1 cellular context compared by ENCODE assay signal in the genomic region with DNA sequence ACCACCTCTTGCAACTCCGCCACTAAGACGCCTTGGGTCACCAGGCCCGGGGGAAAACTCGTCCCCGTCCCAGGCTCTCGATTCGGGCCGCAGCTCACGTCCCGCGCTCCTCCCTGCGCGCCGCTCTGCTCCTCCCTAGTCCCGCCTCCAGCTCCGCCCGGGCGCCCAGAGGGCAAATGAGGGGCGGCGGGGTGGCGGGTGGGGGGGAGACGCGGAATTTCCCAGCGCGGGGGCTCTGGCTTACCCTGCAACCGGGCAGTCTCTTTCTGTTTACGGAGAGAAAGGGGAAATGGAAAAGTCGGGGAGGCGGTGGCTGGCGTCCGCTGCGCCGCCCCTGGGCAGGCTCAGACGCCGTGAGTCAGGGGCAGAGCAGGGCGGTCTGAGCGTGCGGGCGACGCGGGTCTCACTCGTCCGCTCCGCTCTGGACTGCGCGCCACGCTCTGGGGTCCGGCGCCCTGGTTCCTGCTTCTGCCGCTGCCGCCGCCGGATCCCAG.
A peak's percentile ranks its signal among the peaks of the same experiment; 100 is the strongest.
TF ChIP-seq lines count a peak whose summit lies in the region.

A gene (plus strand): TSS at position 406 of the 494 bp plus-strand sequence. CDS start 4,755 bp downstream, outside the sequence.

TF ChIP-seq in HepG2, 621 proteins besides CTCF, POLR2A, EP300 and RAD21 (continued from another document and continues in another):
- TF ChIP-seq BORCS8-MEF2B (CRISPR knock-in tag; IDR thresholded peaks at IDR 0.05) (no peak), ZNF605 (CRISPR knock-in tag; IDR thresholded peaks at IDR 0.05) (peak; percentile 34), KMT2B (CRISPR knock-in tag; IDR thresholded peaks at IDR 0.05) (peak; percentile 36; the same call in 1 of the 2 replicates), ZSCAN20 (CRISPR knock-in tag; IDR thresholded peaks at IDR 0.05; ENCODE audit: borderline replicate concordance) (no peak; the same call in 1 of the 2 replicates), ZNF768 (CRISPR knock-in tag; IDR thresholded peaks at IDR 0.05) (no peak), NFKB2 (CRISPR knock-in tag; IDR thresholded peaks at IDR 0.05; ENCODE audit: borderline replicate concordance) (0 out of 2 replicates have a peak, but pooled peaks have one; percentile 19), POLR2G (IDR thresholded peaks at IDR 0.05; ENCODE audit: low read depth, low read length) (peak; percentile 86), FOXA1 (IDR thresholded peaks at IDR 0.05) (no peak), FOXA1 (CRISPR knock-in tag; IDR thresholded peaks at IDR 0.05) (0 out of 2 replicates have a peak, but pooled peaks have one; percentile 21), ZNF615 (CRISPR knock-in tag; IDR thresholded peaks at IDR 0.05; ENCODE audit: borderline replicate concordance) (no peak), ZNF274 (CRISPR knock-in tag; IDR thresholded peaks at IDR 0.05) (peak; percentile 49; the same call in 1 of the 2 replicates), MED1 (CRISPR knock-in tag; IDR thresholded peaks at IDR 0.05) (peak; percentile 51; the same call in 1 of the 2 replicates), ZKSCAN8 (CRISPR knock-in tag; IDR thresholded peaks at IDR 0.05; ENCODE audit: borderline replicate concordance) (0 out of 2 replicates have a peak, but pooled peaks have one; percentile 27), KDM5B (CRISPR knock-in tag; IDR thresholded peaks at IDR 0.05; ENCODE audit: borderline replicate concordance) (no peak; the same call in none of the 2 replicates), KLF16 (CRISPR knock-in tag; IDR thresholded peaks at IDR 0.05) (peak in 1 of 2 experiments; percentile 24; a peak in 1 of 4 replicates), ZNF430 (CRISPR knock-in tag; IDR thresholded peaks at IDR 0.05) (peak; percentile 86), ZBTB3 (CRISPR knock-in tag; IDR thresholded peaks at IDR 0.05; ENCODE audit: borderline replicate concordance, low read depth) (no peak; the same call in 1 of the 2 replicates), SP5 (CRISPR knock-in tag; IDR thresholded peaks at IDR 0.05; ENCODE audit: borderline replicate concordance, low read depth) (peak; percentile 98), SNAI1 (CRISPR knock-in tag; IDR thresholded peaks at IDR 0.05; ENCODE audit: borderline replicate concordance) (0 out of 2 replicates have a peak, but pooled peaks have one; percentile 74), ZNF546 (CRISPR knock-in tag; conservative IDR thresholded peaks at IDR 0.05) (no peak; the same call in 1 of the 2 replicates), ATF7 (IDR thresholded peaks at IDR 0.05) (no peak), ATF7 (CRISPR knock-in tag; IDR thresholded peaks at IDR 0.05) (no peak), HHEX (CRISPR knock-in tag; IDR thresholded peaks at IDR 0.05) (no peak), LCORL (IDR thresholded peaks at IDR 0.05) (no peak), LCORL (CRISPR knock-in tag; IDR thresholded peaks at IDR 0.05) (peak; percentile 24; the same call in 1 of the 2 replicates), HOXA9 (CRISPR knock-in tag; IDR thresholded peaks at IDR 0.05; ENCODE audit: borderline replicate concordance) (peak; percentile 39; the same call in 1 of the 2 replicates), NR2F6 (IDR thresholded peaks at IDR 0.05) (0 out of 2 replicates have a peak, but pooled peaks have one; percentile 8), NR2F6 (CRISPR knock-in tag; IDR thresholded peaks at IDR 0.05) (peak; percentile 15; the same call in 1 of the 2 replicates), EZH2 (conservative IDR thresholded peaks at IDR 0.05; ENCODE audit: low read depth, low read length) (no peak), DPF2 (CRISPR knock-in tag; IDR thresholded peaks at IDR 0.05; ENCODE audit: borderline replicate concordance, low read depth) (no peak), SIX4 (CRISPR knock-in tag; IDR thresholded peaks at IDR 0.05) (no peak), ZNF816 (CRISPR knock-in tag; IDR thresholded peaks at IDR 0.05; ENCODE audit: borderline replicate concordance) (peak; percentile 83), NFIB (CRISPR knock-in tag; IDR thresholded peaks at IDR 0.05; ENCODE audit: borderline replicate concordance) (no peak)
- TF ChIP-seq, protein P1, sequence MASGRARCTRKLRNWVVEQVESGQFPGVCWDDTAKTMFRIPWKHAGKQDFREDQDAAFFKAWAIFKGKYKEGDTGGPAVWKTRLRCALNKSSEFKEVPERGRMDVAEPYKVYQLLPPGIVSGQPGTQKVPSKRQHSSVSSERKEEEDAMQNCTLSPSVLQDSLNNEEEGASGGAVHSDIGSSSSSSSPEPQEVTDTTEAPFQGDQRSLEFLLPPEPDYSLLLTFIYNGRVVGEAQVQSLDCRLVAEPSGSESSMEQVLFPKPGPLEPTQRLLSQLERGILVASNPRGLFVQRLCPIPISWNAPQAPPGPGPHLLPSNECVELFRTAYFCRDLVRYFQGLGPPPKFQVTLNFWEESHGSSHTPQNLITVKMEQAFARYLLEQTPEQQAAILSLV (CRISPR knock-in tag; IDR thresholded peaks at IDR 0.05; ENCODE audit: borderline replicate concordance) = 0 out of 2 replicates have a peak, but pooled peaks have one; percentile 48
- TF ChIP-seq, protein P2, sequence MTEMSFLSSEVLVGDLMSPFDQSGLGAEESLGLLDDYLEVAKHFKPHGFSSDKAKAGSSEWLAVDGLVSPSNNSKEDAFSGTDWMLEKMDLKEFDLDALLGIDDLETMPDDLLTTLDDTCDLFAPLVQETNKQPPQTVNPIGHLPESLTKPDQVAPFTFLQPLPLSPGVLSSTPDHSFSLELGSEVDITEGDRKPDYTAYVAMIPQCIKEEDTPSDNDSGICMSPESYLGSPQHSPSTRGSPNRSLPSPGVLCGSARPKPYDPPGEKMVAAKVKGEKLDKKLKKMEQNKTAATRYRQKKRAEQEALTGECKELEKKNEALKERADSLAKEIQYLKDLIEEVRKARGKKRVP (CRISPR knock-in tag; IDR thresholded peaks at IDR 0.05) = peak in 1 of 2 experiments; percentile 27; a peak in 1 of 4 replicates
- TF ChIP-seq, protein P3, sequence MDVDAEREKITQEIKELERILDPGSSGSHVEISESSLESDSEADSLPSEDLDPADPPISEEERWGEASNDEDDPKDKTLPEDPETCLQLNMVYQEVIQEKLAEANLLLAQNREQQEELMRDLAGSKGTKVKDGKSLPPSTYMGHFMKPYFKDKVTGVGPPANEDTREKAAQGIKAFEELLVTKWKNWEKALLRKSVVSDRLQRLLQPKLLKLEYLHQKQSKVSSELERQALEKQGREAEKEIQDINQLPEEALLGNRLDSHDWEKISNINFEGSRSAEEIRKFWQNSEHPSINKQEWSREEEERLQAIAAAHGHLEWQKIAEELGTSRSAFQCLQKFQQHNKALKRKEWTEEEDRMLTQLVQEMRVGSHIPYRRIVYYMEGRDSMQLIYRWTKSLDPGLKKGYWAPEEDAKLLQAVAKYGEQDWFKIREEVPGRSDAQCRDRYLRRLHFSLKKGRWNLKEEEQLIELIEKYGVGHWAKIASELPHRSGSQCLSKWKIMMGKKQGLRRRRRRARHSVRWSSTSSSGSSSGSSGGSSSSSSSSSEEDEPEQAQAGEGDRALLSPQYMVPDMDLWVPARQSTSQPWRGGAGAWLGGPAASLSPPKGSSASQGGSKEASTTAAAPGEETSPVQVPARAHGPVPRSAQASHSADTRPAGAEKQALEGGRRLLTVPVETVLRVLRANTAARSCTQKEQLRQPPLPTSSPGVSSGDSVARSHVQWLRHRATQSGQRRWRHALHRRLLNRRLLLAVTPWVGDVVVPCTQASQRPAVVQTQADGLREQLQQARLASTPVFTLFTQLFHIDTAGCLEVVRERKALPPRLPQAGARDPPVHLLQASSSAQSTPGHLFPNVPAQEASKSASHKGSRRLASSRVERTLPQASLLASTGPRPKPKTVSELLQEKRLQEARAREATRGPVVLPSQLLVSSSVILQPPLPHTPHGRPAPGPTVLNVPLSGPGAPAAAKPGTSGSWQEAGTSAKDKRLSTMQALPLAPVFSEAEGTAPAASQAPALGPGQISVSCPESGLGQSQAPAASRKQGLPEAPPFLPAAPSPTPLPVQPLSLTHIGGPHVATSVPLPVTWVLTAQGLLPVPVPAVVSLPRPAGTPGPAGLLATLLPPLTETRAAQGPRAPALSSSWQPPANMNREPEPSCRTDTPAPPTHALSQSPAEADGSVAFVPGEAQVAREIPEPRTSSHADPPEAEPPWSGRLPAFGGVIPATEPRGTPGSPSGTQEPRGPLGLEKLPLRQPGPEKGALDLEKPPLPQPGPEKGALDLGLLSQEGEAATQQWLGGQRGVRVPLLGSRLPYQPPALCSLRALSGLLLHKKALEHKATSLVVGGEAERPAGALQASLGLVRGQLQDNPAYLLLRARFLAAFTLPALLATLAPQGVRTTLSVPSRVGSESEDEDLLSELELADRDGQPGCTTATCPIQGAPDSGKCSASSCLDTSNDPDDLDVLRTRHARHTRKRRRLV (CRISPR knock-in tag; IDR thresholded peaks at IDR 0.05) = no peak
- TF ChIP-seq, protein P4, sequence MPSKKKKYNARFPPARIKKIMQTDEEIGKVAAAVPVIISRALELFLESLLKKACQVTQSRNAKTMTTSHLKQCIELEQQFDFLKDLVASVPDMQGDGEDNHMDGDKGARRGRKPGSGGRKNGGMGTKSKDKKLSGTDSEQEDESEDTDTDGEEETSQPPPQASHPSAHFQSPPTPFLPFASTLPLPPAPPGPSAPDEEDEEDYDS (CRISPR knock-in tag; IDR thresholded peaks at IDR 0.05) = peak; percentile 11; the same call in 1 of the 2 replicates
- TF ChIP-seq, protein P5, sequence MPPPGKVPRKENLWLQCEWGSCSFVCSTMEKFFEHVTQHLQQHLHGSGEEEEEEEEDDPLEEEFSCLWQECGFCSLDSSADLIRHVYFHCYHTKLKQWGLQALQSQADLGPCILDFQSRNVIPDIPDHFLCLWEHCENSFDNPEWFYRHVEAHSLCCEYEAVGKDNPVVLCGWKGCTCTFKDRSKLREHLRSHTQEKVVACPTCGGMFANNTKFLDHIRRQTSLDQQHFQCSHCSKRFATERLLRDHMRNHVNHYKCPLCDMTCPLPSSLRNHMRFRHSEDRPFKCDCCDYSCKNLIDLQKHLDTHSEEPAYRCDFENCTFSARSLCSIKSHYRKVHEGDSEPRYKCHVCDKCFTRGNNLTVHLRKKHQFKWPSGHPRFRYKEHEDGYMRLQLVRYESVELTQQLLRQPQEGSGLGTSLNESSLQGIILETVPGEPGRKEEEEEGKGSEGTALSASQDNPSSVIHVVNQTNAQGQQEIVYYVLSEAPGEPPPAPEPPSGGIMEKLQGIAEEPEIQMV (CRISPR knock-in tag; IDR thresholded peaks at IDR 0.05; ENCODE audit: low read depth) = peak; percentile 86
- TF ChIP-seq, protein P6, sequence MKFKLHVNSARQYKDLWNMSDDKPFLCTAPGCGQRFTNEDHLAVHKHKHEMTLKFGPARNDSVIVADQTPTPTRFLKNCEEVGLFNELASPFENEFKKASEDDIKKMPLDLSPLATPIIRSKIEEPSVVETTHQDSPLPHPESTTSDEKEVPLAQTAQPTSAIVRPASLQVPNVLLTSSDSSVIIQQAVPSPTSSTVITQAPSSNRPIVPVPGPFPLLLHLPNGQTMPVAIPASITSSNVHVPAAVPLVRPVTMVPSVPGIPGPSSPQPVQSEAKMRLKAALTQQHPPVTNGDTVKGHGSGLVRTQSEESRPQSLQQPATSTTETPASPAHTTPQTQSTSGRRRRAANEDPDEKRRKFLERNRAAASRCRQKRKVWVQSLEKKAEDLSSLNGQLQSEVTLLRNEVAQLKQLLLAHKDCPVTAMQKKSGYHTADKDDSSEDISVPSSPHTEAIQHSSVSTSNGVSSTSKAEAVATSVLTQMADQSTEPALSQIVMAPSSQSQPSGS (CRISPR knock-in tag; IDR thresholded peaks at IDR 0.05) = no peak; the same call in 1 of the 2 replicates
- TF ChIP-seq, protein P7, sequence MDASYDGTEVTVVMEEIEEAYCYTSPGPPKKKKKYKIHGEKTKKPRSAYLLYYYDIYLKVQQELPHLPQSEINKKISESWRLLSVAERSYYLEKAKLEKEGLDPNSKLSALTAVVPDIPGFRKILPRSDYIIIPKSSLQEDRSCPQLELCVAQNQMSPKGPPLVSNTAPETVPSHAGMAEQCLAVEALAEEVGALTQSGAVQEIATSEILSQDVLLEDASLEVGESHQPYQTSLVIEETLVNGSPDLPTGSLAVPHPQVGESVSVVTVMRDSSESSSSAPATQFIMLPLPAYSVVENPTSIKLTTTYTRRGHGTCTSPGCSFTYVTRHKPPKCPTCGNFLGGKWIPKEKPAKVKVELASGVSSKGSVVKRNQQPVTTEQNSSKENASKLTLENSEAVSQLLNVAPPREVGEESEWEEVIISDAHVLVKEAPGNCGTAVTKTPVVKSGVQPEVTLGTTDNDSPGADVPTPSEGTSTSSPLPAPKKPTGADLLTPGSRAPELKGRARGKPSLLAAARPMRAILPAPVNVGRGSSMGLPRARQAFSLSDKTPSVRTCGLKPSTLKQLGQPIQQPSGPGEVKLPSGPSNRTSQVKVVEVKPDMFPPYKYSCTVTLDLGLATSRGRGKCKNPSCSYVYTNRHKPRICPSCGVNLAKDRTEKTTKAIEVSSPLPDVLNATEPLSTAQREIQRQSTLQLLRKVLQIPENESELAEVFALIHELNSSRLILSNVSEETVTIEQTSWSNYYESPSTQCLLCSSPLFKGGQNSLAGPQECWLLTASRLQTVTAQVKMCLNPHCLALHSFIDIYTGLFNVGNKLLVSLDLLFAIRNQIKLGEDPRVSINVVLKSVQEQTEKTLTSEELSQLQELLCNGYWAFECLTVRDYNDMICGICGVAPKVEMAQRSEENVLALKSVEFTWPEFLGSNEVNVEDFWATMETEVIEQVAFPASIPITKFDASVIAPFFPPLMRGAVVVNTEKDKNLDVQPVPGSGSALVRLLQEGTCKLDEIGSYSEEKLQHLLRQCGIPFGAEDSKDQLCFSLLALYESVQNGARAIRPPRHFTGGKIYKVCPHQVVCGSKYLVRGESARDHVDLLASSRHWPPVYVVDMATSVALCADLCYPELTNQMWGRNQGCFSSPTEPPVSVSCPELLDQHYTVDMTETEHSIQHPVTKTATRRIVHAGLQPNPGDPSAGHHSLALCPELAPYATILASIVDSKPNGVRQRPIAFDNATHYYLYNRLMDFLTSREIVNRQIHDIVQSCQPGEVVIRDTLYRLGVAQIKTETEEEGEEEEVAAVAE (CRISPR knock-in tag; IDR thresholded peaks at IDR 0.05; ENCODE audit: borderline replicate concordance) = peak; percentile 63; the same call in 1 of the 2 replicates
- TF ChIP-seq, protein P8, sequence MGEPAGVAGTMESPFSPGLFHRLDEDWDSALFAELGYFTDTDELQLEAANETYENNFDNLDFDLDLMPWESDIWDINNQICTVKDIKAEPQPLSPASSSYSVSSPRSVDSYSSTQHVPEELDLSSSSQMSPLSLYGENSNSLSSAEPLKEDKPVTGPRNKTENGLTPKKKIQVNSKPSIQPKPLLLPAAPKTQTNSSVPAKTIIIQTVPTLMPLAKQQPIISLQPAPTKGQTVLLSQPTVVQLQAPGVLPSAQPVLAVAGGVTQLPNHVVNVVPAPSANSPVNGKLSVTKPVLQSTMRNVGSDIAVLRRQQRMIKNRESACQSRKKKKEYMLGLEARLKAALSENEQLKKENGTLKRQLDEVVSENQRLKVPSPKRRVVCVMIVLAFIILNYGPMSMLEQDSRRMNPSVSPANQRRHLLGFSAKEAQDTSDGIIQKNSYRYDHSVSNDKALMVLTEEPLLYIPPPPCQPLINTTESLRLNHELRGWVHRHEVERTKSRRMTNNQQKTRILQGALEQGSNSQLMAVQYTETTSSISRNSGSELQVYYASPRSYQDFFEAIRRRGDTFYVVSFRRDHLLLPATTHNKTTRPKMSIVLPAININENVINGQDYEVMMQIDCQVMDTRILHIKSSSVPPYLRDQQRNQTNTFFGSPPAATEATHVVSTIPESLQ (CRISPR knock-in tag; conservative IDR thresholded peaks at IDR 0.05) = no peak
- TF ChIP-seq, protein P9, sequence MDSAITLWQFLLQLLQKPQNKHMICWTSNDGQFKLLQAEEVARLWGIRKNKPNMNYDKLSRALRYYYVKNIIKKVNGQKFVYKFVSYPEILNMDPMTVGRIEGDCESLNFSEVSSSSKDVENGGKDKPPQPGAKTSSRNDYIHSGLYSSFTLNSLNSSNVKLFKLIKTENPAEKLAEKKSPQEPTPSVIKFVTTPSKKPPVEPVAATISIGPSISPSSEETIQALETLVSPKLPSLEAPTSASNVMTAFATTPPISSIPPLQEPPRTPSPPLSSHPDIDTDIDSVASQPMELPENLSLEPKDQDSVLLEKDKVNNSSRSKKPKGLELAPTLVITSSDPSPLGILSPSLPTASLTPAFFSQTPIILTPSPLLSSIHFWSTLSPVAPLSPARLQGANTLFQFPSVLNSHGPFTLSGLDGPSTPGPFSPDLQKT (CRISPR knock-in tag; IDR thresholded peaks at IDR 0.05; ENCODE audit: borderline replicate concordance) = no peak
